ENCODE assay signal across 36 cellular contexts in genomic region chr16:10809706-10810105, GRCh38. TPM values are rescaled to one million over a fixed set of nuclear protein-coding genes. Genes with fewer than 3 reads are reported as not detected.
"Had no signal": no experiment of that assay in that cellular context is flagged by ENCODE, and none has a peak within 500 bp of the region (broad histone marks: within the 10 kb centered on the region; RNA-seq: fewer than 3 reads in every experiment).

No MANE protein-coding gene starts in this region.

- H3K4me3 ChIP-seq: adrenal gland, body of pancreas, breast epithelium, cardiac muscle cell, colonic mucosa, dorsolateral prefrontal cortex, esophagus muscularis mucosa, gastroesophageal sphincter, heart right ventricle had no signal

- H3K27me3 Mint-ChIP-seq: activated CD8-positive, alpha-beta T cell treated with anti-CD3 and anti-CD28 coated beads for 36 hours had no signal

- H3K36me3 ChIP-seq: adrenal gland, breast epithelium, cardiac muscle cell, colonic mucosa, esophagus muscularis mucosa, gastroesophageal sphincter, heart right ventricle had no signal

- H3K4me1 ChIP-seq: adrenal gland, body of pancreas, breast epithelium, colonic mucosa, esophagus muscularis mucosa, gastroesophageal sphincter had no signal

- H3K36me3 Mint-ChIP-seq: activated naive CD8-positive, alpha-beta T cell treated with anti-CD3 and anti-CD28 coated beads for 36 hours had no signal

- H3K9me3 Mint-ChIP-seq: activated CD8-positive, alpha-beta T cell treated with anti-CD3 and anti-CD28 coated beads for 36 hours; activated naive CD4-positive, alpha-beta T cell treated with anti-CD3 and anti-CD28 coated beads, Interleukin-2, amount 50 U/mL, for 24 hours; activated naive CD8-positive, alpha-beta T cell treated with anti-CD3 and anti-CD28 coated beads, Interleukin-2, amount 50 U/mL, for 24 hours; activated T-helper 1 cell treated with anti-CD3 and anti-CD28 coated beads, Interleukin-12 subunit alpha, Interleukin-12 subunit beta, Interleukin-2, Interleukin-4 antibody, amounts not matched to agents 30 ng/mL and 10 ng/mL and 1 ng/mL, durations not matched to agents 14 hours and 24 hours and 36 hours; activated T-helper 2 cell treated with anti-CD3 and anti-CD28 coated beads, Interferon-gamma antibody, Interleukin-2, Interleukin-4, amounts not matched to agents 10 μg/mL and 5 μg/mL and 100 μg/mL, durations not matched to agents 14 hours and 24 hours and 36 hours; endodermal cell had no signal

- DNase-seq: activated CD4-positive, alpha-beta T cell treated with anti-CD3 and anti-CD28 coated beads for 1 hour; activated CD4-positive, alpha-beta T cell treated with anti-CD3 and anti-CD28 coated beads for 4 hours; activated CD4-positive, alpha-beta T cell treated with anti-CD3 and anti-CD28 coated beads, Interleukin-2, amount 50 U/mL, for 1 hour; activated CD4-positive, alpha-beta T cell treated with anti-CD3 and anti-CD28 coated beads, Interleukin-2, amount 50 U/mL, for 48 hours; activated CD8-positive, alpha-beta memory T cell treated with anti-CD3 and anti-CD28 coated beads for 24 hours; activated CD8-positive, alpha-beta T cell treated with anti-CD3 and anti-CD28 coated beads for 36 hours; activated effector memory CD4-positive, alpha-beta T cell treated with anti-CD3 and anti-CD28 coated beads, Interleukin-2, amount 50 U/mL, for 16 hours; activated naive CD4-positive, alpha-beta T cell treated with anti-CD3 and anti-CD28 coated beads for 36 hours; activated naive CD8-positive, alpha-beta T cell treated with anti-CD3 and anti-CD28 coated beads for 36 hours; activated naive CD8-positive, alpha-beta T cell treated with anti-CD3 and anti-CD28 coated beads, Interleukin-2, amount 50 U/mL, for 24 hours; activated T-cell treated with anti-CD3 and anti-CD28 coated beads, Interleukin-2, amount 50 U/mL, for 1 hour; activated T-cell treated with anti-CD3 and anti-CD28 coated beads, Interleukin-2, amount 50 U/mL, for 48 hours; adrenal gland; amygdala; aorta; body of pancreas; central memory CD4-positive, alpha-beta T cell; cerebellar nuclear complex; colonic mucosa; dorsolateral prefrontal cortex; effector memory CD4-positive, alpha-beta T cell; endodermal cell; erythroblast; foreskin melanocyte; heart right ventricle; T-helper 2 cell had no signal

- ATAC-seq: activated CD8-positive, alpha-beta T cell treated with anti-CD3 and anti-CD28 coated beads for 36 hours; activated naive CD8-positive, alpha-beta T cell treated with anti-CD3 and anti-CD28 coated beads, Interleukin-2, amount 50 U/mL, for 24 hours; body of pancreas; gastroesophageal sphincter; heart right ventricle had no signal

- H3K9me3 ChIP-seq: adrenal gland, body of pancreas, breast epithelium, colonic mucosa, esophagus muscularis mucosa, gastroesophageal sphincter, heart right ventricle had no signal

- H3K27ac ChIP-seq: adrenal gland, body of pancreas, breast epithelium, cardiac muscle cell, colonic mucosa, dorsolateral prefrontal cortex, esophagus muscularis mucosa, gastroesophageal sphincter, heart right ventricle had no signal

- H3K27me3 ChIP-seq: adrenal gland, body of pancreas, breast epithelium, cardiac muscle cell, colonic mucosa, dorsolateral prefrontal cortex, gastroesophageal sphincter, heart right ventricle had no signal

- H3K4me3 Mint-ChIP-seq: activated CD8-positive, alpha-beta T cell treated with anti-CD3 and anti-CD28 coated beads for 36 hours; activated naive CD4-positive, alpha-beta T cell treated with anti-CD3 and anti-CD28 coated beads for 36 hours; activated naive CD4-positive, alpha-beta T cell treated with anti-CD3 and anti-CD28 coated beads, Interleukin-2, amount 50 U/mL, for 24 hours; activated naive CD8-positive, alpha-beta T cell treated with anti-CD3 and anti-CD28 coated beads for 36 hours; activated naive CD8-positive, alpha-beta T cell treated with anti-CD3 and anti-CD28 coated beads, Interleukin-2, amount 50 U/mL, for 24 hours; activated T-helper 1 cell treated with anti-CD3 and anti-CD28 coated beads, Interleukin-12 subunit alpha, Interleukin-12 subunit beta, Interleukin-2, Interleukin-4 antibody, amounts not matched to agents 30 ng/mL and 10 ng/mL and 1 ng/mL, durations not matched to agents 14 hours and 24 hours and 36 hours; endodermal cell had no signal

- H3K27ac Mint-ChIP-seq: activated CD8-positive, alpha-beta T cell treated with anti-CD3 and anti-CD28 coated beads for 36 hours; activated naive CD4-positive, alpha-beta T cell treated with anti-CD3 and anti-CD28 coated beads for 36 hours; activated naive CD4-positive, alpha-beta T cell treated with anti-CD3 and anti-CD28 coated beads, Interleukin-2, amount 50 U/mL, for 24 hours; activated naive CD8-positive, alpha-beta T cell treated with anti-CD3 and anti-CD28 coated beads for 36 hours; activated naive CD8-positive, alpha-beta T cell treated with anti-CD3 and anti-CD28 coated beads, Interleukin-2, amount 50 U/mL, for 24 hours; activated T-helper 1 cell treated with anti-CD3 and anti-CD28 coated beads, Interleukin-12 subunit alpha, Interleukin-12 subunit beta, Interleukin-2, Interleukin-4 antibody, amounts not matched to agents 30 ng/mL and 10 ng/mL and 1 ng/mL, durations not matched to agents 14 hours and 24 hours and 36 hours; activated T-helper 2 cell treated with anti-CD3 and anti-CD28 coated beads, Interferon-gamma antibody, Interleukin-2, Interleukin-4, amounts not matched to agents 10 μg/mL and 5 μg/mL and 100 μg/mL, durations not matched to agents 14 hours and 24 hours and 36 hours; endodermal cell had no signal

- H3K4me1 Mint-ChIP-seq: activated naive CD4-positive, alpha-beta T cell treated with anti-CD3 and anti-CD28 coated beads, Interleukin-2, amount 50 U/mL, for 24 hours; endodermal cell had no signal

RNA-seq across cellular contexts. Expression of gene TVP23A, which starts 8.9 kb away (rescaled TPM):
- total RNA-seq: activated CD8-positive, alpha-beta T cell treated with anti-CD3 and anti-CD28 coated beads for 36 hours; activated naive CD4-positive, alpha-beta T cell treated with anti-CD3 and anti-CD28 coated beads for 36 hours; activated naive CD8-positive, alpha-beta T cell treated with anti-CD3 and anti-CD28 coated beads for 36 hours; activated T-helper 1 cell treated with anti-CD3 and anti-CD28 coated beads, Interleukin-12 subunit alpha, Interleukin-12 subunit beta, Interleukin-2, Interleukin-4 antibody, amounts not matched to agents 30 ng/mL and 10 ng/mL and 1 ng/mL, durations not matched to agents 14 hours and 24 hours and 36 hours; body of pancreas; fibroblast of villous mesenchyme; glomerular endothelial cell had no signal
- polyA plus RNA-seq: fibroblast of lung had no signal
